In genomic region chr16:49510141-49510540, GRCh38 we compare ENCODE assay signal across 19 cellular contexts.
DNase-seq lines count a peak whose midpoint lies in the region; ATAC-seq, FAIRE-seq and TF ChIP-seq lines count a peak whose summit lies in the region.
"Had no signal": no experiment of that assay in that cellular context is flagged by ENCODE, and none has a peak within 500 bp of the region (broad histone marks: within the 10 kb centered on the region; RNA-seq: fewer than 3 reads in every experiment).

No MANE protein-coding gene starts in this region.

- TF ChIP-seq POLR2A in spleen (IDR thresholded peaks at IDR 0.05): no peak

- no peak overlapping the region for H2AFZ ChIP-seq in osteoblast (ENCODE audit: low read length)

- H3K27me3 Mint-ChIP-seq in chondrocyte (ENCODE audit: low read depth): no peaks in the 10 kb centered on the region
- H3K27me3 Mint-ChIP-seq: CD4-positive, CD25-positive, alpha-beta regulatory T cell; CD8-positive, alpha-beta memory T cell; IgD-negative memory B cell had no signal

- H3K9me3 Mint-ChIP-seq in chondrocyte (ENCODE audit: low read depth): peaks cover 3% of the 10 kb centered on the region
- H3K9me3 Mint-ChIP-seq: CD8-positive, alpha-beta memory T cell; IgD-negative memory B cell had no signal

- no peaks in the 10 kb centered on the region for H4K20me1 ChIP-seq in osteoblast (ENCODE audit: insufficient read depth, low read length)

- no peak for FAIRE-seq in pancreas (lab: Jason Lieb, UNC)
- FAIRE-seq: A204.1, GM12878 had no signal

- no peaks in the 10 kb centered on the region for H3K27me3 ChIP-seq in osteoblast (ENCODE audit: insufficient read depth, low read length)
- H3K27me3 ChIP-seq in spleen (replicated peaks in 1 of 7): no peaks in the 10 kb centered on the region
- no peaks in the 10 kb centered on the region for H3K27me3 ChIP-seq in pancreas
- H3K27me3 ChIP-seq: BE2C had no signal

- no peak overlapping the region for H3K27ac Mint-ChIP-seq in chondrocyte (ENCODE audit: unreplicated experiment)
- H3K27ac Mint-ChIP-seq: CD4-positive, CD25-positive, alpha-beta regulatory T cell; CD8-positive, alpha-beta memory T cell; IgD-negative memory B cell had no signal

- intact Hi-C loops in spleen (cut with DNase I; ENCODE audit: low total_unique reads): no loop called here
- intact Hi-C loops in pancreas (cut with DNase I): no loop called here

- H3K4me3 Mint-ChIP-seq in chondrocyte (ENCODE audit: unreplicated experiment): no peak overlapping the region
- H3K4me3 Mint-ChIP-seq: CD4-positive, CD25-positive, alpha-beta regulatory T cell; CD8-positive, alpha-beta memory T cell; IgD-negative memory B cell had no signal

- DNase-seq in chondrocyte (ENCODE audit: low spot score) (peak; percentile 61), osteoblast (ENCODE audit: insufficient read length, low spot score, missing footprints) (peak; percentile 44), spleen (peak; percentile 58), pancreas (no peak), OCI-M2 (lab: John Stamatoyannopoulos, UW; ENCODE audit: unreplicated experiment) (no peak)
- DNase-seq: ACHN; BE2C; CD4-positive, CD25-positive, alpha-beta regulatory T cell; COR-L47; DMS53; DND-41; EL had no signal

- no peak overlapping the region for H3K27ac ChIP-seq in osteoblast (ENCODE audit: low read depth, low read length)
- H3K27ac ChIP-seq in spleen: no peak overlapping the region
- no peak overlapping the region for H3K27ac ChIP-seq in pancreas
- H3K27ac ChIP-seq: HL-60 had no signal

- no peak for ATAC-seq in pancreas
- ATAC-seq in HG02588 (IDR thresholded peaks at IDR 0.05; ENCODE audit: unreplicated experiment): no peak
- ATAC-seq: GM12878 had no signal

- no peaks in the 10 kb centered on the region for H3K36me3 ChIP-seq in osteoblast (ENCODE audit: insufficient read depth, low read length)
- no peaks in the 10 kb centered on the region for H3K36me3 ChIP-seq in spleen
- no peaks in the 10 kb centered on the region for H3K36me3 ChIP-seq in pancreas
- H3K36me3 ChIP-seq: BE2C, HAP-1 had no signal

- TF ChIP-seq CTCF in chondrocyte (IDR thresholded peaks at IDR 0.05) (no peak), osteoblast (IDR thresholded peaks at IDR 0.05; ENCODE audit: extremely low read depth, low read depth, low read length) (no peak), spleen (IDR thresholded peaks at IDR 0.05 in 8 of 11, conservative IDR thresholded peaks at IDR 0.05 in 3 of 11) (no peak), pancreas (IDR thresholded peaks at IDR 0.05) (no peak)

- 88 to 94% (median 88%) methylated on average over 8 of the region's 8 CpGs for WGBS in spleen, 5 donors
- 88 to 90% methylated on average over 8 of the region's 8 CpGs for WGBS in pancreas, 2 donors

- H3K9me3 ChIP-seq in osteoblast (ENCODE audit: low read depth, low read length): no peaks in the 10 kb centered on the region
- no peaks in the 10 kb centered on the region for H3K9me3 ChIP-seq in spleen
- no peaks in the 10 kb centered on the region for H3K9me3 ChIP-seq in pancreas
- H3K9me3 ChIP-seq: BE2C, HAP-1 had no signal

- H3K4me3 ChIP-seq in osteoblast (ENCODE audit: insufficient read depth, low read length): no peak overlapping the region
- H3K4me3 ChIP-seq in spleen: no peak overlapping the region
- H3K4me3 ChIP-seq in pancreas: no peak overlapping the region
- H3K4me3 ChIP-seq: GM12878, HAP-1 had no signal

- H3K36me3 Mint-ChIP-seq in chondrocyte (ENCODE audit: low read depth): peaks cover 2% of the 10 kb centered on the region
- H3K36me3 Mint-ChIP-seq: CD4-positive, CD25-positive, alpha-beta regulatory T cell; CD8-positive, alpha-beta memory T cell; IgD-negative memory B cell had no signal

- H3K79me2 ChIP-seq in osteoblast (ENCODE audit: insufficient read depth, low read length): no peaks in the 10 kb centered on the region

- H3K4me1 ChIP-seq in osteoblast (ENCODE audit: insufficient read depth, low read length) (no peaks in the 10 kb centered on the region), spleen (no peaks in the 10 kb centered on the region), pancreas (no peaks in the 10 kb centered on the region)
- H3K4me1 ChIP-seq: HAP-1 had no signal

- no peaks in the 10 kb centered on the region for H3K4me1 Mint-ChIP-seq in chondrocyte (ENCODE audit: low read depth)
- H3K4me1 Mint-ChIP-seq: CD4-positive, CD25-positive, alpha-beta regulatory T cell; CD8-positive, alpha-beta memory T cell; IgD-negative memory B cell had no signal

- no peak overlapping the region for H3K4me2 ChIP-seq in osteoblast (ENCODE audit: insufficient read depth, low read length)

Comparison
In these comparisons a context has a peak if more than half of its experiments do, and no peak if none do; other contexts are left out.
1. DNase-seq: peak in chondrocyte (single experiment), osteoblast (single experiment) and spleen (single experiment); none in pancreas (0 of 6) and OCI-M2 (single experiment).